Comparison of ENCODE assay signal across 1 cellular context in genomic region chr7:80385512-80385911, GRCh38.
A peak's percentile ranks its signal among the peaks of the same experiment; 100 is the strongest.
TF ChIP-seq lines count a peak whose summit lies in the region.

No MANE protein-coding gene starts in this region.

TF ChIP-seq in HepG2, 621 proteins besides CTCF, POLR2A, EP300 and RAD21 (continued from another document):
- TF ChIP-seq ZNF362 (CRISPR knock-in tag; IDR thresholded peaks at IDR 0.05; ENCODE audit: borderline replicate concordance) (peak; percentile 56; the same call in 1 of the 2 replicates), SOX13 (IDR thresholded peaks at IDR 0.05) (no peak), SOX13 (CRISPR knock-in tag; conservative IDR thresholded peaks at IDR 0.05 in 1 of 2, IDR thresholded peaks at IDR 0.05 in 1 of 2) (0 out of 4 replicates have a peak, but pooled peaks of 1 of the 2 experiments have one; percentile 10), NR2F1 (CRISPR knock-in tag; IDR thresholded peaks at IDR 0.05) (0 out of 4 replicates have a peak, but pooled peaks of 1 of the 2 experiments have one; percentile 17), AKNA (CRISPR knock-in tag; IDR thresholded peaks at IDR 0.05; ENCODE audit: borderline replicate concordance) (no peak), ZNF777 (CRISPR knock-in tag; IDR thresholded peaks at IDR 0.05) (no peak), CEBPB (IDR thresholded peaks at IDR 0.05; ENCODE audit: borderline replicate concordance, low read depth, low read length) (peak; percentile 42; the same call in 1 of the 2 replicates), PAXIP1 (CRISPR knock-in tag; conservative IDR thresholded peaks at IDR 0.05) (0 out of 2 replicates have a peak, but pooled peaks have one; percentile 21), AHDC1 (CRISPR knock-in tag; IDR thresholded peaks at IDR 0.05; ENCODE audit: borderline replicate concordance) (peak; percentile 20; the same call in 1 of the 2 replicates), RARA (CRISPR knock-in tag; IDR thresholded peaks at IDR 0.05) (0 out of 2 replicates have a peak, but pooled peaks have one; percentile 16), MEF2D (CRISPR knock-in tag; IDR thresholded peaks at IDR 0.05) (no peak), NR2F6 (IDR thresholded peaks at IDR 0.05) (no peak), NR2F6 (CRISPR knock-in tag; IDR thresholded peaks at IDR 0.05) (0 out of 2 replicates have a peak, but pooled peaks have one; percentile 12), GFI1 (CRISPR knock-in tag; IDR thresholded peaks at IDR 0.05; ENCODE audit: borderline replicate concordance) (peak; percentile 69), CEBPG (CRISPR knock-in tag; IDR thresholded peaks at IDR 0.05) (peak; percentile 44), SMAD9 (CRISPR knock-in tag; IDR thresholded peaks at IDR 0.05) (no peak), TOE1 (CRISPR knock-in tag; IDR thresholded peaks at IDR 0.05) (no peak), THAP9 (CRISPR knock-in tag; IDR thresholded peaks at IDR 0.05; ENCODE audit: borderline replicate concordance) (no peak), GATAD2A (CRISPR knock-in tag; IDR thresholded peaks at IDR 0.05) (0 out of 2 replicates have a peak, but pooled peaks have one; percentile 26), ZNF597 (CRISPR knock-in tag; IDR thresholded peaks at IDR 0.05) (no peak), ISL2 (CRISPR knock-in tag; IDR thresholded peaks at IDR 0.05) (peak; percentile 39; the same call in 1 of the 2 replicates), KDM6A (CRISPR knock-in tag; IDR thresholded peaks at IDR 0.05; ENCODE audit: low read depth) (no peak), HNF4A (CRISPR knock-in tag; IDR thresholded peaks at IDR 0.05) (peak; percentile 68), PRDM10 (CRISPR knock-in tag; IDR thresholded peaks at IDR 0.05; ENCODE audit: low read depth) (no peak), FOXJ3 (CRISPR knock-in tag; IDR thresholded peaks at IDR 0.05; ENCODE audit: borderline replicate concordance) (0 out of 2 replicates have a peak, but pooled peaks have one; percentile 55)
TF ChIP-seq in HepG2: peak in this region for 17.
